ENCODE assay signal across 9 cellular contexts in the genomic region with DNA sequence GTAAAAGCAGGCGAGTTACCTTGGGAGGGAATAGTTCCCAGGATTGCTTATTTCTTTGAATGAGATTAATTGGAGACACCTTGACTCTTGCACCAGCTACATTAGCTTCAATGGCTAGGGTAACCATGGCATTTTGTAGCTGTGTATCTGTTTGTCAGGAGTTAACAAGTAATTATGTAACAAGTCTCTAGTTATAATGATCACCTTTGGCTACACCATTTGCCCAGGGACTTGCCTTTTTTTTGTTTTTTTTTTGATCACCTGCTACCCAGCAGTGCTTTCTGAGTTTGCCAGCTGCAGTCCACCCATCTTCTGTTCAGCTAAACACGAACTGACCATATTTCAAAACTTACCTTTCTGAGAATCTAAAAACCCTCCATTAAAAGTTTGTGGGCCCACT. TPM values are rescaled to one million over a fixed set of nuclear protein-coding genes. Genes with fewer than 3 reads are reported as not detected.
DNase-seq lines count a peak whose midpoint lies in the region; ATAC-seq and TF ChIP-seq lines count a peak whose summit lies in the region.
"Had no signal": no experiment of that assay in that cellular context is flagged by ENCODE, and none has a peak within 500 bp of the region (broad histone marks: within the 10 kb centered on the region; RNA-seq: fewer than 3 reads in every experiment).

No MANE protein-coding gene starts in this region.

- H3K9ac ChIP-seq in OCI-LY1 (ENCODE audit: low read length) = peak overlapping the region; percentile 76; the same call in 1 of the 2 replicates

- intact Hi-C loops in left ventricle myocardium superior (cut with micrococcal nuclease) = no loop called here
- intact Hi-C loops in vagina (cut with DNase I) = no loop called here

- ATAC-seq in left ventricle myocardium superior (no peak), HG03571 (IDR thresholded peaks at IDR 0.05; ENCODE audit: unreplicated experiment) (no peak)

- no peak overlapping the region for H2AFZ ChIP-seq in OCI-LY1 (ENCODE audit: low read length)

- no peaks in the 10 kb centered on the region for H3K9me2 ChIP-seq in OCI-LY1 (ENCODE audit: low read depth, low read length)

- DNase-seq in cardiac muscle cell (ENCODE audit: low read depth in 1 of 2, low spot score in 1 of 2) = no peak
- no peak for DNase-seq in left ventricle myocardium superior
- no peak for DNase-seq in vagina (ENCODE audit: extremely low spot score in 2 of 2)
- DNase-seq in coronary artery (ENCODE audit: low spot score) = no peak
- no peak for DNase-seq in suprapubic skin (ENCODE audit: low spot score in 2 of 2)
- DNase-seq: mammary epithelial cell had no signal

- H3F3A ChIP-seq in OCI-LY1 (ENCODE audit: insufficient read depth, low read length) = no peaks in the 10 kb centered on the region

- H3K27me3 ChIP-seq in cardiac muscle cell = no peaks in the 10 kb centered on the region
- no peaks in the 10 kb centered on the region for H3K27me3 ChIP-seq in OCI-LY1 (ENCODE audit: insufficient read depth, low read length)
- H3K27me3 ChIP-seq in vagina = no peaks in the 10 kb centered on the region
- peaks cover 36% of the 10 kb centered on the region for H3K27me3 ChIP-seq in suprapubic skin

- H3K4me3 ChIP-seq in cardiac muscle cell = peak overlapping the region; percentile 70
- H3K4me3 ChIP-seq in OCI-LY1 (ENCODE audit: low read depth, low read length, poor library complexity, severe bottlenecking) = peak overlapping the region; percentile 81
- H3K4me3 ChIP-seq in iPS-11a (ENCODE audit: low read depth, low read length) = peak overlapping the region; percentile 67
- peak overlapping the region; percentile 68 to 78 for H3K4me3 ChIP-seq in vagina
- no peak overlapping the region for H3K4me3 ChIP-seq in coronary artery
- H3K4me3 ChIP-seq in suprapubic skin = no peak overlapping the region

- TF ChIP-seq EP300 in suprapubic skin (IDR thresholded peaks at IDR 0.05) = no peak

- H3K79me2 ChIP-seq in OCI-LY1 (ENCODE audit: insufficient read depth, low read length) = no peaks in the 10 kb centered on the region

- H3K36me3 ChIP-seq in cardiac muscle cell = no peaks in the 10 kb centered on the region
- H3K36me3 ChIP-seq in OCI-LY1 (ENCODE audit: insufficient read depth, low read length) = peaks cover 4% of the 10 kb centered on the region; the same call in 1 of the 2 replicates
- H3K36me3 ChIP-seq in vagina = no peaks in the 10 kb centered on the region
- H3K36me3 ChIP-seq in suprapubic skin = no peaks in the 10 kb centered on the region

- WGBS in suprapubic skin = 94% methylated on average over 2 of the region's 2 CpGs

- no peaks in the 10 kb centered on the region for H4K20me1 ChIP-seq in OCI-LY1 (ENCODE audit: insufficient read depth, low read length)

- peak overlapping the region; percentile 73 for H3K4me2 ChIP-seq in OCI-LY1 (ENCODE audit: low read length)

- H3K4me1 ChIP-seq in cardiac muscle cell (ENCODE audit: low read depth) = peaks cover 12% of the 10 kb centered on the region
- H3K4me1 ChIP-seq in OCI-LY1 (ENCODE audit: insufficient read depth, low read length, severe bottlenecking) = peaks cover 18% of the 10 kb centered on the region
- H3K4me1 ChIP-seq in vagina = peaks cover 19% of the 10 kb centered on the region
- H3K4me1 ChIP-seq in suprapubic skin = peaks cover 24% of the 10 kb centered on the region

- H3K9me3 ChIP-seq in cardiac muscle cell (ENCODE audit: low read depth) (no peaks in the 10 kb centered on the region), OCI-LY1 (ENCODE audit: low read length) (no peaks in the 10 kb centered on the region), vagina (no peaks in the 10 kb centered on the region), suprapubic skin (no peaks in the 10 kb centered on the region)

- no peak overlapping the region for H3K27ac ChIP-seq in cardiac muscle cell
- H3K27ac ChIP-seq in OCI-LY1 (ENCODE audit: low read depth, low read length, poor library complexity, severe bottlenecking) = no peak overlapping the region
- no peak overlapping the region for H3K27ac ChIP-seq in vagina
- H3K27ac ChIP-seq in coronary artery = no peak overlapping the region
- no peak overlapping the region for H3K27ac ChIP-seq in suprapubic skin

- TF ChIP-seq CTCF in cardiac muscle cell (IDR thresholded peaks at IDR 0.05; ENCODE audit: low read depth, low read length) (no peak), OCI-LY1 (IDR thresholded peaks at IDR 0.05; ENCODE audit: low read length) (no peak), vagina (IDR thresholded peaks at IDR 0.05) (no peak), coronary artery (IDR thresholded peaks at IDR 0.05) (no peak), suprapubic skin (IDR thresholded peaks at IDR 0.05) (no peak)

- TF ChIP-seq POLR2A in vagina (IDR thresholded peaks at IDR 0.05) (no peak), suprapubic skin (IDR thresholded peaks at IDR 0.05) (no peak)

RNA-seq across cellular contexts. Expression of gene MED12L, which starts 2.2 kb away (rescaled TPM):
- total RNA-seq in cardiac muscle cell (3.3 and 6.9 TPM in 2 replicates), left ventricle myocardium superior (0.10 TPM), vagina (1.7 TPM), suprapubic skin (under 1 TPM; 0.08 to 0.80 (median 0.22) TPM)
- polyA plus RNA-seq in cardiac muscle cell = 1.9 and 5.6 TPM in 2 replicates

Comparison
In these comparisons a context has a peak if more than half of its experiments do, and no peak if none do; other contexts are left out.
1. H3K4me3 ChIP-seq: peak in cardiac muscle cell (single experiment), OCI-LY1 (single experiment), iPS-11a (single experiment) and vagina (2 of 2); none in coronary artery (single experiment) and suprapubic skin (single experiment).